8 cellular contexts compared by ENCODE assay signal in genomic region chr3:49028673-49029562, GRCh38. TPM values are rescaled to one million over a fixed set of nuclear protein-coding genes. Genes with fewer than 3 reads are reported as not detected.
DNase-seq lines count a peak whose midpoint lies in the region; ATAC-seq and TF ChIP-seq lines count a peak whose summit lies in the region.

Gene IMPDH2 (minus strand): TSS chr3:49029398. CDS start chr3:49029350, 48 bp downstream.

- H3K4me1 ChIP-seq in OCI-LY7 (ENCODE audit: insufficient read depth, low read length, poor library complexity, severe bottlenecking), result peaks cover 51% of the 10 kb centered on the region
- peaks cover 18% of the 10 kb centered on the region for H3K4me1 ChIP-seq in mucosa of descending colon (ENCODE audit: low read depth)

- intact Hi-C loops in OCI-LY7 (cut with micrococcal nuclease; ENCODE audit: unreplicated experiment) (loop anchor here (5.0 kb wide), 1 partner anchor 128 kb away; no protein-coding TSS in a partner anchor), mucosa of descending colon (cut with DNase I, micrococcal nuclease) (no loop called here)

- H4K20me1 ChIP-seq in OCI-LY7 (ENCODE audit: insufficient read depth, low read length), result no peaks in the 10 kb centered on the region

- no peaks in the 10 kb centered on the region for H3K9me2 ChIP-seq in OCI-LY7 (ENCODE audit: insufficient read depth, low read length)

- ATAC-seq in GM21447 (IDR thresholded peaks at IDR 0.05; ENCODE audit: unreplicated experiment), result peak; percentile 76
- peak; percentile 97 for ATAC-seq in mucosa of descending colon

- DNase-seq in D341Med (ENCODE audit: low spot score), result peak; percentile 97
- peak; percentile 89 for DNase-seq in HuH-7 (ENCODE audit: low spot score)
- DNase-seq in OCI-LY7 (ENCODE audit: low spot score), result peak; percentile 97
- peak; percentile 87 for DNase-seq in activated T-cell treated with anti-CD3 and anti-CD28 coated beads for 1 hour (ENCODE audit: low read depth)
- DNase-seq in epithelial cell of esophagus (ENCODE audit: low read depth), result peak; percentile 90
- peak; percentile 96 to 97 (median 97) for DNase-seq in mucosa of descending colon
- DNase-seq in stimulated activated CD8-positive, alpha-beta memory T cell treated with anti-CD3 and anti-CD28 coated beads, Interleukin-4, amount 100 ng/mL, for 1 hour (ENCODE audit: low read depth in 2 of 2, low spot score in 1 of 2), result peak; percentile 74 to 87

- no peak within 1 kb of the TSS for H2AFZ ChIP-seq in OCI-LY7 (ENCODE audit: low read length)

- POLR2A ChIA-PET in OCI-LY7 (lab: Charles Lee), result interaction anchor here (0.5 to 1.4 kb wide), 12 partner anchors 9 to 643 kb away, joined by 3 to 8 read pairs (median 4); partner anchors contain the start of genes QRICH1 and WDR6

- TF ChIP-seq CTCF in OCI-LY7 (conservative IDR thresholded peaks at IDR 0.05; ENCODE audit: low read length) (peak; percentile 48; the same call in 1 of the 2 replicates), epithelial cell of esophagus (IDR thresholded peaks at IDR 0.05; ENCODE audit: insufficient read depth, low read depth, low read length, missing control alignments) (no peak), mucosa of descending colon (IDR thresholded peaks at IDR 0.05) (peak; percentile 15)

- H3K36me3 ChIP-seq in OCI-LY7 (ENCODE audit: insufficient read depth, low read length), result peaks cover 84% of the 10 kb centered on the region
- H3K36me3 ChIP-seq in mucosa of descending colon (ENCODE audit: low read depth), result peaks cover 8% of the 10 kb centered on the region

- H3K4me3 ChIP-seq in OCI-LY7 (ENCODE audit: low read depth, low read length, poor library complexity, severe bottlenecking) (peak within 1 kb of the TSS; percentile 80), epithelial cell of esophagus (ENCODE audit: low read length) (peak within 1 kb of the TSS; percentile 97), mucosa of descending colon (peak within 1 kb of the TSS; percentile 38)

- peak within 1 kb of the TSS; percentile 91 for H3K4me2 ChIP-seq in OCI-LY7 (ENCODE audit: low read length)

- peak within 1 kb of the TSS; percentile 58 for H3K27ac ChIP-seq in OCI-LY7 (ENCODE audit: low read depth, low read length, poor library complexity, severe bottlenecking)

- BruUV-seq in OCI-LY7 (replicated peaks; lab: Mats Ljungman, UMichigan), result TSS peak; percentile 64

- peaks cover 24% of the 10 kb centered on the region for H3K79me2 ChIP-seq in OCI-LY7 (ENCODE audit: insufficient read depth, low read depth, low read length)

- CTCF ChIA-PET in OCI-LY7 (lab: Charles Lee; ENCODE audit: unreplicated experiment), result interaction anchor here (0.6 to 0.9 kb wide), 2 partner anchors 22 to 556 kb away, joined by 3 to 5 read pairs; partner anchors contain the start of gene WDR6

- H3K9me3 ChIP-seq in OCI-LY7 (ENCODE audit: low read length) (no peaks in the 10 kb centered on the region), mucosa of descending colon (no peaks in the 10 kb centered on the region)

RNA-seq across cellular contexts. Expression of gene IMPDH2, which starts in this region (rescaled TPM):
- 295 and 319 TPM in 2 replicates for total RNA-seq in OCI-LY7 (2014; rRNA removed; shearing (Covaris generic))
- 328 and 360 TPM in 2 replicates for total RNA-seq in OCI-LY7 (2022)
- total RNA-seq in mucosa of descending colon, result 100 to 1,000 TPM; 113 to 146 (median 114) TPM

Comparison
In these comparisons a context has a peak if more than half of its experiments do, and no peak if none do; other contexts are left out.
1. Peak in every context shown above with its lines: DNase-seq, ATAC-seq, H3K4me3 ChIP-seq and H3K27ac ChIP-seq.
2. H3K4me3 ChIP-seq: peak in every context shown above with its lines; median percentile 97 in epithelial cell of esophagus; 80 in OCI-LY7; 38 in mucosa of descending colon.